ENCODE assay signal across 9 cellular contexts in the genomic region with DNA sequence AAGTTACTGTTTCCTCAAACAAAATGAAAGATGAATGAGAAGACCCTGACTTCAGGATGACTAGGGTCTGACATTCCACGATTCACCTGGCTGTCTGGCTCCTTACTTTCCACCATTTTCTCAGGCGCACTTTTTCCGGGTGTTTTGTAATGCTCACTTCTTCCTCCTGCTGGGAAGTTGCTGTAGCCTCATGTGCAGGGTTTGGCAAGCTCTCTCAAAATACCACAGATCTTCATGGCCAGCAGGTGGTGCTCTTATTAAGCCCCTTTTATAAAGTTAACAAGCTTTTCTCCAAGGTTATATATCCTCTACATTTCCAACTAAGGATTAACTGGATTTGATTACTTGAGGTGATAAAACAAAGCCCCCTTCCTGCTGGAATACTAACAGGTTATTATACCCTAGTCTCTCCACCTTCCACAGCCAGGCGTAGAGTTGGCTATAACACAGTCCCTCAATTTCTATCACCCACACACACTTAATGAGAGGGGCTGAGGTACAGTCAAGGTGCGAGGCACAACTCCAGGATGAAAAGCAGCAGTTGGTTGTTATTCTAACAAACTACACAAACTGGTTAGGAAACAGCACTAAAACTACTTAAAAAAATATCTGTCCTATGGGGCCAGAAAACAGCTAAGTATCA. TPM values are rescaled to one million over a fixed set of nuclear protein-coding genes. Genes with fewer than 3 reads are reported as not detected.
A peak's percentile ranks its signal among the peaks of the same experiment; 100 is the strongest.
DNase-seq lines count a peak whose midpoint lies in the region; ATAC-seq, FAIRE-seq and TF ChIP-seq lines count a peak whose summit lies in the region.
"Had no signal": no experiment of that assay in that cellular context is flagged by ENCODE, and none has a peak within 500 bp of the region (broad histone marks: within the 10 kb centered on the region; RNA-seq: fewer than 3 reads in every experiment).

No MANE protein-coding gene starts in this region.

- H3K4me1 Mint-ChIP-seq in activated naive CD4-positive, alpha-beta T cell treated with anti-CD3 and anti-CD28 coated beads, Interleukin-2, amount 50 U/mL, for 24 hours, result peaks cover 23% of the 10 kb centered on the region
- peaks cover 6% of the 10 kb centered on the region for H3K4me1 Mint-ChIP-seq in osteocyte (ENCODE audit: unreplicated experiment)

- H3K4me1 ChIP-seq in PC-3 (ENCODE audit: insufficient read depth, low read length), result peaks cover 11% of the 10 kb centered on the region; the same call in 1 of the 2 replicates
- H3K4me1 ChIP-seq in vagina, result peaks cover 27% of the 10 kb centered on the region

- POLR2A ChIA-PET in PC-3 (lab: Charles Lee; ENCODE audit: unreplicated experiment), result interaction anchor here (0.6 kb wide), 2 partner anchors 245 to 983 kb away, joined by 3 to 4 read pairs; no protein-coding TSS in a partner anchor

- no TSS peak for BruUV-seq in PC-3 (replicated peaks; lab: Mats Ljungman, UMichigan)

- peak overlapping the region; percentile 64 for H3K27ac Mint-ChIP-seq in activated naive CD4-positive, alpha-beta T cell treated with anti-CD3 and anti-CD28 coated beads, Interleukin-2, amount 50 U/mL, for 24 hours
- peak overlapping the region; percentile 45 for H3K27ac Mint-ChIP-seq in osteocyte (ENCODE audit: unreplicated experiment)

- TF ChIP-seq POLR2A in vagina (IDR thresholded peaks at IDR 0.05), result no peak

- no peaks in the 10 kb centered on the region for H3K9me2 ChIP-seq in PC-3 (replicated peaks; ENCODE audit: low read length)

- 0 out of 2 replicates have a peak, but pooled peaks cover 3% of the 10 kb centered on the region for H4K20me1 ChIP-seq in PC-3 (ENCODE audit: low read length)

- H3K4me3 ChIP-seq in PC-3 (ENCODE audit: low read length) (no peak overlapping the region), vagina (no peak overlapping the region)

- H3K79me2 ChIP-seq in PC-3 (ENCODE audit: low read length), result no peaks in the 10 kb centered on the region

- intact Hi-C loops in PC-3 (cut with micrococcal nuclease) (loop anchor here (1.0 to 10.0 kb wide), 6 partner anchors 19 to 169 kb away; no protein-coding TSS in a partner anchor), vagina (cut with DNase I) (no loop called here)

- H3K27me3 Mint-ChIP-seq in activated naive CD4-positive, alpha-beta T cell treated with anti-CD3 and anti-CD28 coated beads, Interleukin-2, amount 50 U/mL, for 24 hours, result no peaks in the 10 kb centered on the region
- no peaks in the 10 kb centered on the region for H3K27me3 Mint-ChIP-seq in osteocyte (ENCODE audit: unreplicated experiment)

- CTCF ChIA-PET in PC-3 (lab: Charles Lee), result interaction anchor here (0.6 to 2.3 kb wide), 11 partner anchors 9 to 941 kb away, joined by 3 to 28 read pairs (median 5); partner anchors contain the start of gene KANSL1

- peak overlapping the region; percentile 49; the same call in 1 of the 2 replicates for H2AFZ ChIP-seq in PC-3 (ENCODE audit: low read length)

- H3K27ac ChIP-seq in PC-3 (ENCODE audit: low read length) (no peak overlapping the region), vagina (peak overlapping the region; percentile 44)

- H3K9ac ChIP-seq in PC-3 (ENCODE audit: low read length), result no peak overlapping the region

- FAIRE-seq in D721Med (lab: Jason Lieb, UNC), result no peak

- ATAC-seq in PC-3 (peak; percentile 75), GM18907 (IDR thresholded peaks at IDR 0.05; ENCODE audit: unreplicated experiment) (no peak)

- peaks cover 15% of the 10 kb centered on the region for H3K36me3 Mint-ChIP-seq in activated naive CD4-positive, alpha-beta T cell treated with anti-CD3 and anti-CD28 coated beads, Interleukin-2, amount 50 U/mL, for 24 hours
- H3K36me3 Mint-ChIP-seq in osteocyte (ENCODE audit: unreplicated experiment), result peaks cover 23% of the 10 kb centered on the region

- H3K4me3 Mint-ChIP-seq in activated naive CD4-positive, alpha-beta T cell treated with anti-CD3 and anti-CD28 coated beads, Interleukin-2, amount 50 U/mL, for 24 hours, result no peak overlapping the region
- no peak overlapping the region for H3K4me3 Mint-ChIP-seq in osteocyte (ENCODE audit: unreplicated experiment)

- no peak overlapping the region for H3K4me2 ChIP-seq in PC-3 (ENCODE audit: low read length)

- H3K9me3 Mint-ChIP-seq in activated naive CD4-positive, alpha-beta T cell treated with anti-CD3 and anti-CD28 coated beads, Interleukin-2, amount 50 U/mL, for 24 hours, result no peaks in the 10 kb centered on the region
- no peaks in the 10 kb centered on the region for H3K9me3 Mint-ChIP-seq in osteocyte (ENCODE audit: unreplicated experiment)

- H3K27me3 ChIP-seq in PC-3 (ENCODE audit: low read length), result no peaks in the 10 kb centered on the region
- H3K27me3 ChIP-seq in vagina, result no peaks in the 10 kb centered on the region

- no peaks in the 10 kb centered on the region for H3K9me3 ChIP-seq in PC-3 (ENCODE audit: low read length)
- H3K9me3 ChIP-seq in vagina, result no peaks in the 10 kb centered on the region

- no peak for TF ChIP-seq EP300 in Ishikawa (IDR thresholded peaks at IDR 0.05; ENCODE audit: borderline replicate concordance)

- peaks cover 61% of the 10 kb centered on the region for H3K36me3 ChIP-seq in PC-3 (ENCODE audit: low read depth, low read length)
- H3K36me3 ChIP-seq in vagina, result peaks cover 0 to 43% of the 10 kb centered on the region in 2 donors

- DNase-seq in D721Med (ENCODE audit: insufficient read length, low spot score) (no peak), PC-3 (peak; percentile 92), glomerular endothelial cell (ENCODE audit: extremely low read depth, low read depth, low spot score) (peak; percentile 74), osteocyte (ENCODE audit: extremely low spot score, unreplicated experiment) (no peak), vagina (ENCODE audit: extremely low spot score in 2 of 2) (no peak)

- TF ChIP-seq CTCF in D721Med (IDR thresholded peaks at IDR 0.05; ENCODE audit: insufficient read depth, missing control alignments) (peak; percentile 99), PC-3 (conservative IDR thresholded peaks at IDR 0.05; ENCODE audit: low read depth, low read length) (peak; percentile 99), osteocyte (IDR thresholded peaks at IDR 0.05) (peak; percentile 90), vagina (IDR thresholded peaks at IDR 0.05) (peak; percentile 25 to 96 (median 70))

- TF ChIP-seq RAD21 in Ishikawa (IDR thresholded peaks at IDR 0.05; ENCODE audit: low read depth), result peak; percentile 70

- H3F3A ChIP-seq in PC-3 (ENCODE audit: low read length, unreplicated experiment), result peaks cover 3% of the 10 kb centered on the region

TF ChIP-seq in Ishikawa, 13 proteins besides CTCF, POLR2A, EP300 and RAD21:
- TF ChIP-seq TCF12 (IDR thresholded peaks at IDR 0.05; ENCODE audit: low read depth), result no peak
- TF ChIP-seq FOXM1 (IDR thresholded peaks at IDR 0.05; ENCODE audit: borderline replicate concordance, low read depth), result no peak
- TF ChIP-seq, protein P1, sequence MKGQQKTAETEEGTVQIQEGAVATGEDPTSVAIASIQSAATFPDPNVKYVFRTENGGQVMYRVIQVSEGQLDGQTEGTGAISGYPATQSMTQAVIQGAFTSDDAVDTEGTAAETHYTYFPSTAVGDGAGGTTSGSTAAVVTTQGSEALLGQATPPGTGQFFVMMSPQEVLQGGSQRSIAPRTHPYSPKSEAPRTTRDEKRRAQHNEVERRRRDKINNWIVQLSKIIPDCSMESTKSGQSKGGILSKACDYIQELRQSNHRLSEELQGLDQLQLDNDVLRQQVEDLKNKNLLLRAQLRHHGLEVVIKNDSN (IDR thresholded peaks at IDR 0.05), result no peak
- TF ChIP-seq CEBPB (IDR thresholded peaks at IDR 0.05), result peak; percentile 60
- TF ChIP-seq NFIC (IDR thresholded peaks at IDR 0.05), result peak; percentile 67
- TF ChIP-seq CREB1 (IDR thresholded peaks at IDR 0.05; ENCODE audit: low read depth), result no peak
- no peak for TF ChIP-seq TAF1 (IDR thresholded peaks at IDR 0.05; ENCODE audit: low read depth)
- TF ChIP-seq ZBTB7A (IDR thresholded peaks at IDR 0.05; ENCODE audit: low read depth), result no peak
- TF ChIP-seq TEAD4 (IDR thresholded peaks at IDR 0.05), result peak; percentile 42; the same call in 1 of the 2 replicates
- TF ChIP-seq YY1 (IDR thresholded peaks at IDR 0.05; ENCODE audit: low read depth), result peak; percentile 56; the same call in 1 of the 2 replicates
- TF ChIP-seq MAX (IDR thresholded peaks at IDR 0.05), result peak; percentile 49; the same call in 1 of the 2 replicates
- TF ChIP-seq, protein P2, sequence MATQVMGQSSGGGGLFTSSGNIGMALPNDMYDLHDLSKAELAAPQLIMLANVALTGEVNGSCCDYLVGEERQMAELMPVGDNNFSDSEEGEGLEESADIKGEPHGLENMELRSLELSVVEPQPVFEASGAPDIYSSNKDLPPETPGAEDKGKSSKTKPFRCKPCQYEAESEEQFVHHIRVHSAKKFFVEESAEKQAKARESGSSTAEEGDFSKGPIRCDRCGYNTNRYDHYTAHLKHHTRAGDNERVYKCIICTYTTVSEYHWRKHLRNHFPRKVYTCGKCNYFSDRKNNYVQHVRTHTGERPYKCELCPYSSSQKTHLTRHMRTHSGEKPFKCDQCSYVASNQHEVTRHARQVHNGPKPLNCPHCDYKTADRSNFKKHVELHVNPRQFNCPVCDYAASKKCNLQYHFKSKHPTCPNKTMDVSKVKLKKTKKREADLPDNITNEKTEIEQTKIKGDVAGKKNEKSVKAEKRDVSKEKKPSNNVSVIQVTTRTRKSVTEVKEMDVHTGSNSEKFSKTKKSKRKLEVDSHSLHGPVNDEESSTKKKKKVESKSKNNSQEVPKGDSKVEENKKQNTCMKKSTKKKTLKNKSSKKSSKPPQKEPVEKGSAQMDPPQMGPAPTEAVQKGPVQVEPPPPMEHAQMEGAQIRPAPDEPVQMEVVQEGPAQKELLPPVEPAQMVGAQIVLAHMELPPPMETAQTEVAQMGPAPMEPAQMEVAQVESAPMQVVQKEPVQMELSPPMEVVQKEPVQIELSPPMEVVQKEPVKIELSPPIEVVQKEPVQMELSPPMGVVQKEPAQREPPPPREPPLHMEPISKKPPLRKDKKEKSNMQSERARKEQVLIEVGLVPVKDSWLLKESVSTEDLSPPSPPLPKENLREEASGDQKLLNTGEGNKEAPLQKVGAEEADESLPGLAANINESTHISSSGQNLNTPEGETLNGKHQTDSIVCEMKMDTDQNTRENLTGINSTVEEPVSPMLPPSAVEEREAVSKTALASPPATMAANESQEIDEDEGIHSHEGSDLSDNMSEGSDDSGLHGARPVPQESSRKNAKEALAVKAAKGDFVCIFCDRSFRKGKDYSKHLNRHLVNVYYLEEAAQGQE (IDR thresholded peaks at IDR 0.05; ENCODE audit: low read depth), result no peak
- TF ChIP-seq EGR1 (IDR thresholded peaks at IDR 0.05), result no peak

RNA-seq across cellular contexts. Expression of gene STH, which starts 45.4 kb away (rescaled TPM):
- total RNA-seq in PC-3 (2014; rRNA removed), result not detected in 2 replicates
- not detected in 2 replicates for total RNA-seq in glomerular endothelial cell
- not detected in 2 replicates for total RNA-seq in osteocyte
- total RNA-seq in vagina, result not detected
- total RNA-seq: activated CD8-positive, alpha-beta memory T cell treated with anti-CD3 and anti-CD28 coated beads for 36 hours had no signal

Comparison
In these comparisons a context has a peak if more than half of its experiments do, and no peak if none do; other contexts are left out.
1. DNase-seq: peak in PC-3 (single experiment) and glomerular endothelial cell (single experiment); none in D721Med (single experiment), osteocyte (single experiment) and vagina (0 of 2).
2. Peak in every context shown above with its lines, with median percentiles within 50 percentile points of each other: CTCF ChIP-seq.